Comparison of ENCODE assay signal across 1 cellular context in genomic region chr3:58013099-58013498, GRCh38.
TF ChIP-seq lines count a peak whose summit lies in the region.

No MANE protein-coding gene starts in this region.

TF ChIP-seq in HepG2, 621 proteins besides CTCF, POLR2A, EP300 and RAD21 (continued from another document):
- TF ChIP-seq ZNF687 (CRISPR knock-in tag; IDR thresholded peaks at IDR 0.05) (0 out of 2 replicates have a peak, but pooled peaks have one; percentile 13), KDM1A (CRISPR knock-in tag; IDR thresholded peaks at IDR 0.05) (no peak), ZNF720 (CRISPR knock-in tag; IDR thresholded peaks at IDR 0.05) (no peak)
